ENCODE assay signal across 1 cellular context in the genomic region with DNA sequence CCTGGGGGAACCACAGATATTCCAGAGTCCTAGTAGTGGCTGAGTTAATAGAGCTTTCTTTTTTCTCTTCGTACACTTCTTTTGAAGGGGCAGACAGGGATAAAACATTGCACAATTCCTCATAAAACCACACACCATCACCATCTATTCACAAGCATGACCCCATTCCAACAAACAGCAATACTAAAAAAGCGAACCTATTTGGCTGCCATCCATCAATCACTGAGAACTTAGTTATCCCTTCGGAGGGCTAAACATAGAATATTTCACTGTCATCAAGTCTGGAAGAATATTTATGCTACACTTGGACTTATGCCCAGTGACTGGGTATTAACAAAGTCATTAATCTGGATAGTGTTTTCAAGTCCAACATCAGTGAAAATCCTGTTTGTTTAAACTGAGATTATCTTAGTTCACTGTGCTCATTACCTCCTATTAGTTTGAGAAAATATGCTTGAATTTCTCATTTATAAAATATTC.
TF ChIP-seq lines count a peak whose summit lies in the region.

No MANE protein-coding gene starts in this region.

TF ChIP-seq in HEK293, 187 proteins besides CTCF, POLR2A, EP300 and RAD21 (continued from another document and continues in another):
- TF ChIP-seq, protein P1, sequence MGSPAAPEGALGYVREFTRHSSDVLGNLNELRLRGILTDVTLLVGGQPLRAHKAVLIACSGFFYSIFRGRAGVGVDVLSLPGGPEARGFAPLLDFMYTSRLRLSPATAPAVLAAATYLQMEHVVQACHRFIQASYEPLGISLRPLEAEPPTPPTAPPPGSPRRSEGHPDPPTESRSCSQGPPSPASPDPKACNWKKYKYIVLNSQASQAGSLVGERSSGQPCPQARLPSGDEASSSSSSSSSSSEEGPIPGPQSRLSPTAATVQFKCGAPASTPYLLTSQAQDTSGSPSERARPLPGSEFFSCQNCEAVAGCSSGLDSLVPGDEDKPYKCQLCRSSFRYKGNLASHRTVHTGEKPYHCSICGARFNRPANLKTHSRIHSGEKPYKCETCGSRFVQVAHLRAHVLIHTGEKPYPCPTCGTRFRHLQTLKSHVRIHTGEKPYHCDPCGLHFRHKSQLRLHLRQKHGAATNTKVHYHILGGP (tag by site-specific recombination; IDR thresholded peaks at IDR 0.05) = peak; percentile 80
- no peak for TF ChIP-seq ZNF23 (tag by site-specific recombination; IDR thresholded peaks at IDR 0.05; ENCODE audit: borderline replicate concordance)
- TF ChIP-seq, protein P2, sequence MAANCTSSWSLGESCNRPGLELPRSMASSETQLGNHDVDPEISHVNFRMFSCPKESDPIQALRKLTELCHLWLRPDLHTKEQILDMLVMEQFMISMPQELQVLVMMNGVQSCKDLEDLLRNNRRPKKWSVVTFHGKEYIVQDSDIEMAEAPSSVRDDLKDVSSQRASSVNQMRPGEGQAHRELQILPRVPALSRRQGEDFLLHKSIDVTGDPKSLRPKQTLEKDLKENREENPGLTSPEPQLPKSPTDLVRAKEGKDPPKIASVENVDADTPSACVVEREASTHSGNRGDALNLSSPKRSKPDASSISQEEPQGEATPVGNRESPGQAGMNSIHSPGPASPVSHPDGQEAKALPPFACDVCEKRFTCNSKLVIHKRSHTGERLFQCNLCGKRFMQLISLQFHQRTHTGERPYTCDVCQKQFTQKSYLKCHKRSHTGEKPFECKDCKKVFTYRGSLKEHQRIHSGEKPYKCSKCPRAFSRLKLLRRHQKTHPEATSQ (tag by site-specific recombination; IDR thresholded peaks at IDR 0.05) = no peak
- TF ChIP-seq, protein P3, sequence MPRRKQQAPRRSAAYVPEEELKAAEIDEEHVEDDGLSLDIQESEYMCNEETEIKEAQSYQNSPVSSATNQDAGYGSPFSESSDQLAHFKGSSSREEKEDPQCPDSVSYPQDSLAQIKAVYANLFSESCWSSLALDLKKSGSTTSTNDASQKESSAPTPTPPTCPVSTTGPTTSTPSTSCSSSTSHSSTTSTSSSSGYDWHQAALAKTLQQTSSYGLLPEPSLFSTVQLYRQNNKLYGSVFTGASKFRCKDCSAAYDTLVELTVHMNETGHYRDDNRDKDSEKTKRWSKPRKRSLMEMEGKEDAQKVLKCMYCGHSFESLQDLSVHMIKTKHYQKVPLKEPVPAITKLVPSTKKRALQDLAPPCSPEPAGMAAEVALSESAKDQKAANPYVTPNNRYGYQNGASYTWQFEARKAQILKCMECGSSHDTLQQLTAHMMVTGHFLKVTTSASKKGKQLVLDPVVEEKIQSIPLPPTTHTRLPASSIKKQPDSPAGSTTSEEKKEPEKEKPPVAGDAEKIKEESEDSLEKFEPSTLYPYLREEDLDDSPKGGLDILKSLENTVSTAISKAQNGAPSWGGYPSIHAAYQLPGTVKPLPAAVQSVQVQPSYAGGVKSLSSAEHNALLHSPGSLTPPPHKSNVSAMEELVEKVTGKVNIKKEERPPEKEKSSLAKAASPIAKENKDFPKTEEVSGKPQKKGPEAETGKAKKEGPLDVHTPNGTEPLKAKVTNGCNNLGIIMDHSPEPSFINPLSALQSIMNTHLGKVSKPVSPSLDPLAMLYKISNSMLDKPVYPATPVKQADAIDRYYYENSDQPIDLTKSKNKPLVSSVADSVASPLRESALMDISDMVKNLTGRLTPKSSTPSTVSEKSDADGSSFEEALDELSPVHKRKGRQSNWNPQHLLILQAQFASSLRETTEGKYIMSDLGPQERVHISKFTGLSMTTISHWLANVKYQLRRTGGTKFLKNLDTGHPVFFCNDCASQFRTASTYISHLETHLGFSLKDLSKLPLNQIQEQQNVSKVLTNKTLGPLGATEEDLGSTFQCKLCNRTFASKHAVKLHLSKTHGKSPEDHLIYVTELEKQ (tag by site-specific recombination; IDR thresholded peaks at IDR 0.05; ENCODE audit: borderline replicate concordance) = peak; percentile 81
- TF ChIP-seq, protein P4, sequence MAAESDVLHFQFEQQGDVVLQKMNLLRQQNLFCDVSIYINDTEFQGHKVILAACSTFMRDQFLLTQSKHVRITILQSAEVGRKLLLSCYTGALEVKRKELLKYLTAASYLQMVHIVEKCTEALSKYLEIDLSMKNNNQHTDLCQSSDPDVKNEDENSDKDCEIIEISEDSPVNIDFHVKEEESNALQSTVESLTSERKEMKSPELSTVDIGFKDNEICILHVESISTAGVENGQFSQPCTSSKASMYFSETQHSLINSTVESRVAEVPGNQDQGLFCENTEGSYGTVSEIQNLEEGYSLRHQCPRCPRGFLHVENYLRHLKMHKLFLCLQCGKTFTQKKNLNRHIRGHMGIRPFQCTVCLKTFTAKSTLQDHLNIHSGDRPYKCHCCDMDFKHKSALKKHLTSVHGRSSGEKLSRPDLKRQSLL (tag by site-specific recombination; IDR thresholded peaks at IDR 0.05) = peak; percentile 42; the same call in 1 of the 2 replicates
- TF ChIP-seq, protein P5, sequence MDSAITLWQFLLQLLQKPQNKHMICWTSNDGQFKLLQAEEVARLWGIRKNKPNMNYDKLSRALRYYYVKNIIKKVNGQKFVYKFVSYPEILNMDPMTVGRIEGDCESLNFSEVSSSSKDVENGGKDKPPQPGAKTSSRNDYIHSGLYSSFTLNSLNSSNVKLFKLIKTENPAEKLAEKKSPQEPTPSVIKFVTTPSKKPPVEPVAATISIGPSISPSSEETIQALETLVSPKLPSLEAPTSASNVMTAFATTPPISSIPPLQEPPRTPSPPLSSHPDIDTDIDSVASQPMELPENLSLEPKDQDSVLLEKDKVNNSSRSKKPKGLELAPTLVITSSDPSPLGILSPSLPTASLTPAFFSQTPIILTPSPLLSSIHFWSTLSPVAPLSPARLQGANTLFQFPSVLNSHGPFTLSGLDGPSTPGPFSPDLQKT (IDR thresholded peaks at IDR 0.05; ENCODE audit: borderline replicate concordance, low read depth, low read length) = no peak
- no peak for TF ChIP-seq ZNF214 (tag by site-specific recombination; IDR thresholded peaks at IDR 0.05; ENCODE audit: borderline replicate concordance)
- TF ChIP-seq FEZF1 (tag by site-specific recombination; IDR thresholded peaks at IDR 0.05) = peak; percentile 99
- no peak for TF ChIP-seq ZNF624 (tag by site-specific recombination; IDR thresholded peaks at IDR 0.05)
- no peak for TF ChIP-seq ZNF202 (tag by site-specific recombination; IDR thresholded peaks at IDR 0.05; ENCODE audit: borderline replicate concordance)
- peak; percentile 87 for TF ChIP-seq ZNF24 (tag by site-specific recombination; IDR thresholded peaks at IDR 0.05)
- no peak for TF ChIP-seq SETDB1 (IDR thresholded peaks at IDR 0.05; ENCODE audit: insufficient read length, low read length)
- no peak for TF ChIP-seq YY2 (tag by site-specific recombination; IDR thresholded peaks at IDR 0.05)
- TF ChIP-seq GLIS2 (tag by site-specific recombination; IDR thresholded peaks at IDR 0.05) = no peak
- no peak for TF ChIP-seq ZNF311 (tag by site-specific recombination; IDR thresholded peaks at IDR 0.05; ENCODE audit: borderline replicate concordance)
- TF ChIP-seq ZNF548 (tag by site-specific recombination; IDR thresholded peaks at IDR 0.05) = no peak
- TF ChIP-seq, protein P6, sequence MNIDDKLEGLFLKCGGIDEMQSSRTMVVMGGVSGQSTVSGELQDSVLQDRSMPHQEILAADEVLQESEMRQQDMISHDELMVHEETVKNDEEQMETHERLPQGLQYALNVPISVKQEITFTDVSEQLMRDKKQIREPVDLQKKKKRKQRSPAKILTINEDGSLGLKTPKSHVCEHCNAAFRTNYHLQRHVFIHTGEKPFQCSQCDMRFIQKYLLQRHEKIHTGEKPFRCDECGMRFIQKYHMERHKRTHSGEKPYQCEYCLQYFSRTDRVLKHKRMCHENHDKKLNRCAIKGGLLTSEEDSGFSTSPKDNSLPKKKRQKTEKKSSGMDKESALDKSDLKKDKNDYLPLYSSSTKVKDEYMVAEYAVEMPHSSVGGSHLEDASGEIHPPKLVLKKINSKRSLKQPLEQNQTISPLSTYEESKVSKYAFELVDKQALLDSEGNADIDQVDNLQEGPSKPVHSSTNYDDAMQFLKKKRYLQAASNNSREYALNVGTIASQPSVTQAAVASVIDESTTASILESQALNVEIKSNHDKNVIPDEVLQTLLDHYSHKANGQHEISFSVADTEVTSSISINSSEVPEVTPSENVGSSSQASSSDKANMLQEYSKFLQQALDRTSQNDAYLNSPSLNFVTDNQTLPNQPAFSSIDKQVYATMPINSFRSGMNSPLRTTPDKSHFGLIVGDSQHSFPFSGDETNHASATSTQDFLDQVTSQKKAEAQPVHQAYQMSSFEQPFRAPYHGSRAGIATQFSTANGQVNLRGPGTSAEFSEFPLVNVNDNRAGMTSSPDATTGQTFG (tag by site-specific recombination; IDR thresholded peaks at IDR 0.05; ENCODE audit: borderline replicate concordance) = no peak
- TF ChIP-seq ZNF248 (tag by site-specific recombination; IDR thresholded peaks at IDR 0.05) = no peak
- TF ChIP-seq, protein P7, sequence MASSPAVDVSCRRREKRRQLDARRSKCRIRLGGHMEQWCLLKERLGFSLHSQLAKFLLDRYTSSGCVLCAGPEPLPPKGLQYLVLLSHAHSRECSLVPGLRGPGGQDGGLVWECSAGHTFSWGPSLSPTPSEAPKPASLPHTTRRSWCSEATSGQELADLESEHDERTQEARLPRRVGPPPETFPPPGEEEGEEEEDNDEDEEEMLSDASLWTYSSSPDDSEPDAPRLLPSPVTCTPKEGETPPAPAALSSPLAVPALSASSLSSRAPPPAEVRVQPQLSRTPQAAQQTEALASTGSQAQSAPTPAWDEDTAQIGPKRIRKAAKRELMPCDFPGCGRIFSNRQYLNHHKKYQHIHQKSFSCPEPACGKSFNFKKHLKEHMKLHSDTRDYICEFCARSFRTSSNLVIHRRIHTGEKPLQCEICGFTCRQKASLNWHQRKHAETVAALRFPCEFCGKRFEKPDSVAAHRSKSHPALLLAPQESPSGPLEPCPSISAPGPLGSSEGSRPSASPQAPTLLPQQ (tag by site-specific recombination; IDR thresholded peaks at IDR 0.05) = peak; percentile 70
- no peak for TF ChIP-seq ZNF785 (tag by site-specific recombination; IDR thresholded peaks at IDR 0.05)
- TF ChIP-seq ZNF629 (tag by site-specific recombination; IDR thresholded peaks at IDR 0.05) = peak; percentile 80
- TF ChIP-seq, protein P8, sequence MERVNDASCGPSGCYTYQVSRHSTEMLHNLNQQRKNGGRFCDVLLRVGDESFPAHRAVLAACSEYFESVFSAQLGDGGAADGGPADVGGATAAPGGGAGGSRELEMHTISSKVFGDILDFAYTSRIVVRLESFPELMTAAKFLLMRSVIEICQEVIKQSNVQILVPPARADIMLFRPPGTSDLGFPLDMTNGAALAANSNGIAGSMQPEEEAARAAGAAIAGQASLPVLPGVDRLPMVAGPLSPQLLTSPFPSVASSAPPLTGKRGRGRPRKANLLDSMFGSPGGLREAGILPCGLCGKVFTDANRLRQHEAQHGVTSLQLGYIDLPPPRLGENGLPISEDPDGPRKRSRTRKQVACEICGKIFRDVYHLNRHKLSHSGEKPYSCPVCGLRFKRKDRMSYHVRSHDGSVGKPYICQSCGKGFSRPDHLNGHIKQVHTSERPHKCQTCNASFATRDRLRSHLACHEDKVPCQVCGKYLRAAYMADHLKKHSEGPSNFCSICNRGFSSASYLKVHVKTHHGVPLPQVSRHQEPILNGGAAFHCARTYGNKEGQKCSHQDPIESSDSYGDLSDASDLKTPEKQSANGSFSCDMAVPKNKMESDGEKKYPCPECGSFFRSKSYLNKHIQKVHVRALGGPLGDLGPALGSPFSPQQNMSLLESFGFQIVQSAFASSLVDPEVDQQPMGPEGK (tag by site-specific recombination; IDR thresholded peaks at IDR 0.05) = peak; percentile 81
- peak; percentile 87 for TF ChIP-seq ZNF366 (tag by site-specific recombination; conservative IDR thresholded peaks at IDR 0.05)
- peak; percentile 85 for TF ChIP-seq ZBTB8A (tag by site-specific recombination; IDR thresholded peaks at IDR 0.05)
- TF ChIP-seq ZNF561 (tag by site-specific recombination; IDR thresholded peaks at IDR 0.05; ENCODE audit: borderline replicate concordance) = 0 out of 2 replicates have a peak, but pooled peaks have one; percentile 35
- TF ChIP-seq ZNF514 (tag by site-specific recombination; IDR thresholded peaks at IDR 0.05) = no peak
- TF ChIP-seq ZNF391 (tag by site-specific recombination; IDR thresholded peaks at IDR 0.05; ENCODE audit: borderline replicate concordance, low read depth) = peak; percentile 50; the same call in 1 of the 2 replicates
- peak; percentile 61 for TF ChIP-seq ZIC2 (tag by site-specific recombination; IDR thresholded peaks at IDR 0.05)
- TF ChIP-seq KLF10 (tag by site-specific recombination; IDR thresholded peaks at IDR 0.05) = peak; percentile 74
- TF ChIP-seq KLF16 (tag by site-specific recombination; IDR thresholded peaks at IDR 0.05) = peak; percentile 80
- TF ChIP-seq, protein P9, sequence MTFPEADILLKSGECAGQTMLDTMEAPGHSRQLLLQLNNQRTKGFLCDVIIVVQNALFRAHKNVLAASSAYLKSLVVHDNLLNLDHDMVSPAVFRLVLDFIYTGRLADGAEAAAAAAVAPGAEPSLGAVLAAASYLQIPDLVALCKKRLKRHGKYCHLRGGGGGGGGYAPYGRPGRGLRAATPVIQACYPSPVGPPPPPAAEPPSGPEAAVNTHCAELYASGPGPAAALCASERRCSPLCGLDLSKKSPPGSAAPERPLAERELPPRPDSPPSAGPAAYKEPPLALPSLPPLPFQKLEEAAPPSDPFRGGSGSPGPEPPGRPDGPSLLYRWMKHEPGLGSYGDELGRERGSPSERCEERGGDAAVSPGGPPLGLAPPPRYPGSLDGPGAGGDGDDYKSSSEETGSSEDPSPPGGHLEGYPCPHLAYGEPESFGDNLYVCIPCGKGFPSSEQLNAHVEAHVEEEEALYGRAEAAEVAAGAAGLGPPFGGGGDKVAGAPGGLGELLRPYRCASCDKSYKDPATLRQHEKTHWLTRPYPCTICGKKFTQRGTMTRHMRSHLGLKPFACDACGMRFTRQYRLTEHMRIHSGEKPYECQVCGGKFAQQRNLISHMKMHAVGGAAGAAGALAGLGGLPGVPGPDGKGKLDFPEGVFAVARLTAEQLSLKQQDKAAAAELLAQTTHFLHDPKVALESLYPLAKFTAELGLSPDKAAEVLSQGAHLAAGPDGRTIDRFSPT (tag by site-specific recombination; IDR thresholded peaks at IDR 0.05) = no peak
- TF ChIP-seq, protein P10, sequence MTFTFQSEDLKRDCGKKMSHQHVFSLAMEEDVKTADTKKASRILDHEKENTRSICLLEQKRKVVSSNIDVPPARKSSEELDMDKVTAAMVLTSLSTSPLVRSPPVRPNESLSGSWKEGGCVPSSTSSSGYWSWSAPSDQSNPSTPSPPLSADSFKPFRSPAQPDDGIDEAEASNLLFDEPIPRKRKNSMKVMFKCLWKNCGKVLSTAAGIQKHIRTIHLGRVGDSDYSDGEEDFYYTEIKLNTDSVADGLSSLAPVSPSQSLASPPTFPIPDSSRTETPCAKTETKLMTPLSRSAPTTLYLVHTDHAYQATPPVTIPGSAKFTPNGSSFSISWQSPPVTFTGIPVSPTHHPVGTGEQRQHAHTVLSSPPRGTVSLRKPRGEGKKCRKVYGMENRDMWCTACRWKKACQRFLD (tag by site-specific recombination; IDR thresholded peaks at IDR 0.05) = no peak
- TF ChIP-seq ZNF664 (tag by site-specific recombination; IDR thresholded peaks at IDR 0.05) = peak; percentile 98
- TF ChIP-seq GLI2 (tag by site-specific recombination; IDR thresholded peaks at IDR 0.05; ENCODE audit: borderline replicate concordance, low read depth) = peak; percentile 89; the same call in 1 of the 2 replicates
- no peak for TF ChIP-seq ZNF473 (tag by site-specific recombination; IDR thresholded peaks at IDR 0.05)
- TF ChIP-seq KLF7 (tag by site-specific recombination; IDR thresholded peaks at IDR 0.05; ENCODE audit: borderline replicate concordance) = peak; percentile 77; the same call in 1 of the 2 replicates
- no peak for TF ChIP-seq ZNF830 (tag by site-specific recombination; IDR thresholded peaks at IDR 0.05; ENCODE audit: low read depth)
